Comparison of ENCODE assay signal across 21 cellular contexts in the genomic region with DNA sequence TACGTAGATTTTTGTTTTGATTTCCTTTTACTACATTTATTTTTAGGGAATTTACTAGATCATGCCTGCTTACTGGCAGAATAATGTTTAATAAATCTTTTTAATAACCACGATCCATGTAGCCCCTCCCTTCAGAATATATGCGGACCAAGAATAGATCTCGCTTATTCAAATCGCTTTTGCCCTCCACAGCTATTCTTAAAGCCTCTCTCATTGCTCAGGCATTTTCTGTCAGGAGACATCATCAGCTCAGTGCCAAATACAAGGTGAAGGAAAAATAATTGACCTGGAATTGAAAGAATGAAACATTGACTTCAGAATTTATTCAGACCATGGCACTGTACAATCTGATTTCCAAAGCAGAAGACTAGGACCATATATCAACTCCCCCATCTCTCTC. TPM values are rescaled to one million over a fixed set of nuclear protein-coding genes. Genes with fewer than 3 reads are reported as not detected.
DNase-seq lines count a peak whose midpoint lies in the region; ATAC-seq lines count a peak whose summit lies in the region.
"Had no signal": no experiment of that assay in that cellular context is flagged by ENCODE, and none has a peak within 500 bp of the region (broad histone marks: within the 10 kb centered on the region; RNA-seq: fewer than 3 reads in every experiment).

No MANE protein-coding gene starts in this region.

- POLR2A ChIA-PET in activated CD4-positive, alpha-beta T cell treated with anti-CD3 and anti-CD28 coated beads for 36 hours (lab: Charles Lee), result no interaction called here
- POLR2A ChIA-PET in T-cell (lab: Charles Lee), result no interaction called here

- no peak overlapping the region for H3K4me3 Mint-ChIP-seq in activated CD4-positive, alpha-beta T cell treated with anti-CD3 and anti-CD28 coated beads for 36 hours
- H3K4me3 Mint-ChIP-seq in activated naive CD4-positive, alpha-beta T cell treated with anti-CD3 and anti-CD28 coated beads, Interleukin-2, amount 50 U/mL, for 24 hours, result no peak overlapping the region
- no peak overlapping the region for H3K4me3 Mint-ChIP-seq in T-cell
- H3K4me3 Mint-ChIP-seq: CD4-positive, alpha-beta T cell; GM23338 had no signal

- CTCF ChIA-PET in activated CD4-positive, alpha-beta T cell treated with anti-CD3 and anti-CD28 coated beads for 36 hours (lab: Charles Lee), result no interaction called here
- CTCF ChIA-PET in T-cell (lab: Charles Lee), result no interaction called here

- H3K4me1 Mint-ChIP-seq in activated CD4-positive, alpha-beta T cell treated with anti-CD3 and anti-CD28 coated beads for 36 hours, result peaks cover 67% of the 10 kb centered on the region
- H3K4me1 Mint-ChIP-seq in activated naive CD4-positive, alpha-beta T cell treated with anti-CD3 and anti-CD28 coated beads, Interleukin-2, amount 50 U/mL, for 24 hours, result peaks cover 62% of the 10 kb centered on the region
- peaks cover 15 to 50% (median 21%) of the 10 kb centered on the region in 3 donors for H3K4me1 Mint-ChIP-seq in T-cell

- peak overlapping the region; percentile 70 for H3K27ac Mint-ChIP-seq in activated CD4-positive, alpha-beta T cell treated with anti-CD3 and anti-CD28 coated beads for 36 hours
- H3K27ac Mint-ChIP-seq in activated naive CD4-positive, alpha-beta T cell treated with anti-CD3 and anti-CD28 coated beads, Interleukin-2, amount 50 U/mL, for 24 hours, result peak overlapping the region; percentile 97
- peak overlapping the region; percentile 41 to 50 for H3K27ac Mint-ChIP-seq in T-cell
- H3K27ac Mint-ChIP-seq: CD4-positive, alpha-beta T cell; GM23338 had no signal

- no peak for ATAC-seq in activated CD4-positive, alpha-beta T cell treated with anti-CD3 and anti-CD28 coated beads for 36 hours
- ATAC-seq in T-cell (replicated peaks in 1 of 4) (no peak), left ventricle myocardium superior (peak; percentile 89), HG03571 (IDR thresholded peaks at IDR 0.05; ENCODE audit: unreplicated experiment) (no peak)
- ATAC-seq: GM23338 had no signal

- no peak for DNase-seq in activated CD4-positive, alpha-beta T cell treated with anti-CD3 and anti-CD28 coated beads for 36 hours
- DNase-seq in activated CD4-positive, alpha-beta T cell treated with anti-CD3 and anti-CD28 coated beads, Interleukin-2, amount 50 U/mL, for 48 hours, result no peak
- DNase-seq in activated naive CD4-positive, alpha-beta T cell treated with anti-CD3 and anti-CD28 coated beads, Interleukin-2, amount 50 U/mL, for 16 hours, result no peak
- DNase-seq in T-cell, result no peak
- DNase-seq in left ventricle myocardium superior, result no peak
- no peak for DNase-seq in DMS 273 (lab: John Stamatoyannopoulos, UW; ENCODE audit: unreplicated experiment)
- DNase-seq: ACHN; CD4-positive, alpha-beta T cell; DMS153; Kasumi-1; NCI-H1694; NCI-H2081; NCI-H2171; NCI-H345; NCI-H526 had no signal

- no peaks in the 10 kb centered on the region for H3K9me3 Mint-ChIP-seq in activated CD4-positive, alpha-beta T cell treated with anti-CD3 and anti-CD28 coated beads for 36 hours (ENCODE audit: low read depth)
- no peaks in the 10 kb centered on the region for H3K9me3 Mint-ChIP-seq in activated naive CD4-positive, alpha-beta T cell treated with anti-CD3 and anti-CD28 coated beads, Interleukin-2, amount 50 U/mL, for 24 hours
- H3K9me3 Mint-ChIP-seq in T-cell, result no peaks in the 10 kb centered on the region
- H3K9me3 Mint-ChIP-seq: CD4-positive, alpha-beta T cell; GM23338 had no signal

- no peaks in the 10 kb centered on the region for H3K27me3 Mint-ChIP-seq in activated CD4-positive, alpha-beta T cell treated with anti-CD3 and anti-CD28 coated beads for 36 hours
- no peaks in the 10 kb centered on the region for H3K27me3 Mint-ChIP-seq in activated naive CD4-positive, alpha-beta T cell treated with anti-CD3 and anti-CD28 coated beads, Interleukin-2, amount 50 U/mL, for 24 hours
- H3K27me3 Mint-ChIP-seq in T-cell, result no peaks in the 10 kb centered on the region
- H3K27me3 Mint-ChIP-seq: CD4-positive, alpha-beta T cell had no signal

- H3K36me3 Mint-ChIP-seq in activated CD4-positive, alpha-beta T cell treated with anti-CD3 and anti-CD28 coated beads for 36 hours (ENCODE audit: low read depth), result peaks cover 71% of the 10 kb centered on the region
- peaks cover 47% of the 10 kb centered on the region for H3K36me3 Mint-ChIP-seq in activated naive CD4-positive, alpha-beta T cell treated with anti-CD3 and anti-CD28 coated beads, Interleukin-2, amount 50 U/mL, for 24 hours
- H3K36me3 Mint-ChIP-seq in T-cell, result peaks cover 53% of the 10 kb centered on the region

- intact Hi-C loops in activated CD4-positive, alpha-beta T cell treated with anti-CD3 and anti-CD28 coated beads for 36 hours (cut with DNase I, micrococcal nuclease), result no loop called here
- intact Hi-C loops in left ventricle myocardium superior (cut with micrococcal nuclease), result no loop called here

RNA-seq across cellular contexts. Expression of gene JAML, which starts 10.0 kb away (rescaled TPM):
- total RNA-seq in activated CD4-positive, alpha-beta T cell treated with anti-CD3 and anti-CD28 coated beads for 36 hours, result 100 to 1,000 TPM; 168 to 193 TPM
- 100 to 1,000 TPM in 2 of 5 donors, 10 to 100 TPM in 3; 60.8 to 165 (median 95.8) TPM for total RNA-seq in T-cell
- 4.5 TPM for total RNA-seq in left ventricle myocardium superior
- total RNA-seq: G401, MCF 10A had no signal

RNA-seq across cellular contexts. Expression of gene MPZL3, which starts 17.3 kb away (rescaled TPM):
- total RNA-seq in activated CD4-positive, alpha-beta T cell treated with anti-CD3 and anti-CD28 coated beads for 36 hours, result 10 to 100 TPM; 45.9 to 53.2 TPM
- total RNA-seq in T-cell, result 10 to 100 TPM in 4 of 5 donors, 1 to 10 TPM in 1; 9.8 to 25.2 (median 16.5) TPM
- total RNA-seq in left ventricle myocardium superior, result 2.6 TPM
- total RNA-seq: G401 had no signal

RNA-seq across cellular contexts. Expression of gene MPZL2, which starts 29.3 kb away (rescaled TPM):
- total RNA-seq in activated CD4-positive, alpha-beta T cell treated with anti-CD3 and anti-CD28 coated beads for 36 hours, result 10 to 100 TPM; 26.7 to 30.1 TPM
- total RNA-seq in T-cell (1 to 10 TPM in 4 of 5 donors, under 1 TPM in 1; 0.85 to 5.6 (median 2.0) TPM), left ventricle myocardium superior (11.8 TPM)
- total RNA-seq: G401, OCI-LY7 had no signal

RNA-seq across cellular contexts. Expression of gene SCN2B, which starts 58.4 kb away (rescaled TPM):
- total RNA-seq in activated CD4-positive, alpha-beta T cell treated with anti-CD3 and anti-CD28 coated beads for 36 hours, result not detected
- total RNA-seq in T-cell, result under 1 TPM in 1 of 5 donors, not detected in 4; 0.06 TPM
- total RNA-seq in left ventricle myocardium superior, result 19.6 TPM
- total RNA-seq: CD4-positive, alpha-beta T cell; MCF 10A had no signal

Comparison
In these comparisons a context has a peak if more than half of its experiments do, and no peak if none do; other contexts are left out.
1. H3K27ac Mint-ChIP-seq: peak in every context shown above with its lines; median percentile 97 in activated naive CD4-positive, alpha-beta T cell treated with anti-CD3 and anti-CD28 coated beads, Interleukin-2, amount 50 U/mL, for 24 hours; 70 in activated CD4-positive, alpha-beta T cell treated with anti-CD3 and anti-CD28 coated beads for 36 hours; 46 in T-cell.
2. RNA of gene JAML, which starts 10.0 kb away (total RNA-seq): 168 to 193 TPM in activated CD4-positive, alpha-beta T cell treated with anti-CD3 and anti-CD28 coated beads for 36 hours and 60.8 to 165 TPM in T-cell; 4.5 TPM in left ventricle myocardium superior (single experiment); every median in the first group is over 10 times any median in the second.